ENCODE assay signal across 14 cellular contexts in the genomic region with DNA sequence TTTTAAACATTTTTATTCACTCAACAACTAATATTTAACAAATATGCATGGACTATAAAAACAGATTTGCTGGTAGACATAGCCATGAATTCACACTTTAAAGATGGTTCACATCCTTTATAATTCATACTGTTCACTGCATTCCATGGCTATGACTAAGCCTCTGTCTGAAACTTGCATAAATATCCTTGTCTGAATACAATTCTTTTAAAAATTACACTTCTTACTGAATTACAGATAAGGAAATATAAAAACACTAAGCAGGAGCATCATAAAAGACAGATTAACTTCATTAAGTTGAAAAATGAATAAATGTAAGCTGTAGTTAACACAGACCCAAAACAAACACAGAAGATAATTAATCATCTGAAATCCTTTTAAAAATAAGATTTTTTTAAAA. TPM values are rescaled to one million over a fixed set of nuclear protein-coding genes. Genes with fewer than 3 reads are reported as not detected.
DNase-seq lines count a peak whose midpoint lies in the region; ATAC-seq, FAIRE-seq and TF ChIP-seq lines count a peak whose summit lies in the region.
"Had no signal": no experiment of that assay in that cellular context is flagged by ENCODE, and none has a peak within 500 bp of the region (broad histone marks: within the 10 kb centered on the region; RNA-seq: fewer than 3 reads in every experiment).

No MANE protein-coding gene starts in this region.

- no peaks in the 10 kb centered on the region for H3K27me3 ChIP-seq in adipocyte (replicated peaks; ENCODE audit: control insufficient read depth, insufficient read depth, low read length)
- no peaks in the 10 kb centered on the region for H3K27me3 ChIP-seq in pancreas
- H3K27me3 ChIP-seq: spleen, tibial nerve had no signal

- peaks cover 13% of the 10 kb centered on the region for H3K4me1 ChIP-seq in adipocyte (ENCODE audit: control insufficient read depth, insufficient read depth, low read length)
- no peaks in the 10 kb centered on the region for H3K4me1 ChIP-seq in pancreas

- peak; percentile 12 for DNase-seq in H54 (ENCODE audit: insufficient read length, low spot score)
- DNase-seq in adipocyte (ENCODE audit: low read depth): peak; percentile 62
- peak; percentile 34 to 75 for DNase-seq in foreskin fibroblast
- peak; percentile 48 for DNase-seq in urothelium cell line (ENCODE audit: low spot score)
- DNase-seq in activated naive CD4-positive, alpha-beta T cell (lab: John Stamatoyannopoulos, UW): no peak
- DNase-seq in nucleus accumbens (lab: John Stamatoyannopoulos, UW): no peak
- no peak for DNase-seq in pancreas
- DNase-seq: activated CD4-positive, alpha-beta T cell treated with anti-CD3 and anti-CD28 coated beads for 4 hours; DMS53; natural killer cell; NCI-H1694; spleen; T-cell had no signal

- intact Hi-C loops in pancreas (cut with DNase I): no loop called here

- TF ChIP-seq CTCF in foreskin fibroblast (IDR thresholded peaks at IDR 0.05; ENCODE audit: low read depth, low read length) (no peak), pancreas (IDR thresholded peaks at IDR 0.05) (no peak)

- H3K27ac ChIP-seq in pancreas: no peak overlapping the region
- H3K27ac ChIP-seq: spleen, tibial nerve had no signal

- H3K4me3 ChIP-seq in adipocyte (ENCODE audit: low read length) (no peak overlapping the region), foreskin fibroblast (ENCODE audit: low read depth in 1 of 2, low read length in 2 of 2) (no peak overlapping the region), pancreas (no peak overlapping the region)
- H3K4me3 ChIP-seq: spleen, tibial nerve had no signal

- peak; percentile 89 for FAIRE-seq in H54 (lab: Jason Lieb, UNC)
- no peak for FAIRE-seq in urothelium cell line (lab: Jason Lieb, UNC)
- no peak for FAIRE-seq in pancreas (lab: Jason Lieb, UNC)

- H3K9me3 ChIP-seq in adipocyte (ENCODE audit: control insufficient read depth, low read length) (no peaks in the 10 kb centered on the region), pancreas (no peaks in the 10 kb centered on the region)
- H3K9me3 ChIP-seq: spleen, tibial nerve had no signal

- H3K9ac ChIP-seq in adipocyte (ENCODE audit: low read length): no peak overlapping the region

- H3K36me3 ChIP-seq in adipocyte (ENCODE audit: control insufficient read depth, insufficient read depth, low read length, severe bottlenecking) (peaks cover 7% of the 10 kb centered on the region), pancreas (no peaks in the 10 kb centered on the region)

- ATAC-seq in pancreas: no peak
- ATAC-seq: natural killer cell, T-cell had no signal

- no peak for TF ChIP-seq POLR2A in H54 (IDR thresholded peaks at IDR 0.05; ENCODE audit: low read depth, low read length)

RNA-seq across cellular contexts. Expression of a gene that starts 53.8 kb away (rescaled TPM):
- total RNA-seq in pancreas: 1 to 10 TPM; 3.2 to 7.2 (median 4.3) TPM
- polyA plus RNA-seq in pancreas: 1 to 10 TPM in 1 of 2 donors, under 1 TPM in 1; 0.87 to 2.2 TPM

Comparison
In these comparisons a context has a peak if more than half of its experiments do, and no peak if none do; other contexts are left out.
1. DNase-seq: peak in H54 (single experiment), adipocyte (single experiment), foreskin fibroblast (2 of 2) and urothelium cell line (single experiment); none in activated naive CD4-positive, alpha-beta T cell (0 of 4), nucleus accumbens (0 of 56) and pancreas (0 of 6).